12 cellular contexts compared by ENCODE assay signal in genomic region chr3:187456268-187456667, GRCh38.
DNase-seq lines count a peak whose midpoint lies in the region; ATAC-seq, FAIRE-seq and TF ChIP-seq lines count a peak whose summit lies in the region.
"Had no signal": no experiment of that assay in that cellular context is flagged by ENCODE, and none has a peak within 500 bp of the region (broad histone marks: within the 10 kb centered on the region; RNA-seq: fewer than 3 reads in every experiment).

No MANE protein-coding gene starts in this region.

- no peak overlapping the region for H2BK120ac ChIP-seq in H1 (replicated peaks; ENCODE audit: low read depth, low read length)

- POLR2A ChIA-PET in H1 (lab: Charles Lee; ENCODE audit: partially characterized antibody) = interaction anchor here (0.6 to 1.2 kb wide), 2 partner anchors 9 to 619 kb away, joined by 3 to 4 read pairs; no protein-coding TSS in a partner anchor
- POLR2A ChIA-PET in activated CD8-positive, alpha-beta T cell treated with anti-CD3 and anti-CD28 coated beads for 36 hours (lab: Charles Lee) = no interaction called here

- H4K20me1 ChIP-seq in H1 (replicated peaks in 1 of 2; ENCODE audit: control insufficient read depth in 1 of 2, insufficient read depth in 2 of 2, low read length in 2 of 2) = no peaks in the 10 kb centered on the region

- H3K36me3 ChIP-seq in H1 (ENCODE audit: control insufficient read depth in 2 of 4, insufficient read depth in 4 of 4, low read length in 3 of 4) (no peaks in the 10 kb centered on the region; a peak in 1 of 8 replicates), tibial nerve (no peaks in the 10 kb centered on the region), brain microvascular endothelial cell (replicated peaks) (no peaks in the 10 kb centered on the region)

- H3K9ac ChIP-seq in H1 (replicated peaks in 1 of 4; ENCODE audit: extremely low read depth in 1 of 4, low read depth in 3 of 4, low read length in 3 of 4) = no peak overlapping the region

- intact Hi-C loops in left colon (cut with DNase I, micrococcal nuclease) = no loop called here
- intact Hi-C loops in activated CD8-positive, alpha-beta T cell treated with anti-CD3 and anti-CD28 coated beads for 36 hours (cut with micrococcal nuclease) = no loop called here

- H4K8ac ChIP-seq in H1 (ENCODE audit: extremely low read depth, insufficient read depth, low read length) = no peak overlapping the region

- H3K36me3 Mint-ChIP-seq in activated CD8-positive, alpha-beta T cell treated with anti-CD3 and anti-CD28 coated beads for 36 hours (ENCODE audit: low read depth) = no peaks in the 10 kb centered on the region

- no peak overlapping the region; the same call in 1 of the 2 replicates for H2AK5ac ChIP-seq in H1 (ENCODE audit: low read depth, low read length)

- no peak for ATAC-seq in left colon
- no peak for ATAC-seq in activated CD8-positive, alpha-beta T cell treated with anti-CD3 and anti-CD28 coated beads for 36 hours
- ATAC-seq: A549 had no signal

- H3K4ac ChIP-seq in H1 (replicated peaks; ENCODE audit: insufficient read length, low read depth, low read length) = no peak overlapping the region

- H3K79me1 ChIP-seq in H1 (ENCODE audit: low read depth, low read length) = no peaks in the 10 kb centered on the region

- CTCF ChIA-PET in H1 (lab: Charles Lee; ENCODE audit: partially characterized antibody) = interaction anchor here (0.9 to 1.6 kb wide), 3 partner anchors 11 to 135 kb away, joined by 3 to 4 read pairs (median 3); no protein-coding TSS in a partner anchor
- CTCF ChIA-PET in activated CD8-positive, alpha-beta T cell treated with anti-CD3 and anti-CD28 coated beads for 36 hours (lab: Charles Lee) = interaction anchor here (1.1 to 1.2 kb wide), 2 partner anchors 21 to 137 kb away, joined by 3 read pairs; no protein-coding TSS in a partner anchor

- H3K27me3 Mint-ChIP-seq in activated CD8-positive, alpha-beta T cell treated with anti-CD3 and anti-CD28 coated beads for 36 hours = peaks cover 14% of the 10 kb centered on the region

- H4K5ac ChIP-seq in H1 (ENCODE audit: insufficient read length, low read depth, low read length) = no peak overlapping the region

- no peaks in the 10 kb centered on the region for H3K4me1 Mint-ChIP-seq in activated CD8-positive, alpha-beta T cell treated with anti-CD3 and anti-CD28 coated beads for 36 hours (ENCODE audit: low read depth)

- peaks cover 0 to 2% (median 0%) of the 10 kb centered on the region in 4 experiments; a peak in 1 of 7 replicates for H3K4me1 ChIP-seq in H1 (replicated peaks in 1 of 4; ENCODE audit: control insufficient read depth in 3 of 4, insufficient read depth in 4 of 4, low read length in 3 of 4)
- H3K4me1 ChIP-seq in tibial nerve = no peaks in the 10 kb centered on the region
- H3K4me1 ChIP-seq: A549 had no signal

- no peak for TF ChIP-seq RAD21 in H1 (IDR thresholded peaks at IDR 0.05 in 1 of 2, conservative IDR thresholded peaks at IDR 0.05 in 1 of 2; ENCODE audit: low read depth in 2 of 2, low read length in 2 of 2)

- peak overlapping the region; percentile 42 for H4K91ac ChIP-seq in H1 (replicated peaks; ENCODE audit: insufficient read length, low read length)

- FAIRE-seq in H1 (lab: Jason Lieb, UNC) = no peak
- FAIRE-seq: A549 had no signal

- no peaks in the 10 kb centered on the region for H3K9me3 Mint-ChIP-seq in activated CD8-positive, alpha-beta T cell treated with anti-CD3 and anti-CD28 coated beads for 36 hours

- H3K9me3 ChIP-seq in H1 (ENCODE audit: insufficient read depth in 2 of 2, low read depth in 1 of 2, low read length in 1 of 2) = no peaks in the 10 kb centered on the region
- no peaks in the 10 kb centered on the region for H3K9me3 ChIP-seq in tibial nerve
- H3K9me3 ChIP-seq: A549 had no signal

- no peaks in the 10 kb centered on the region; the same call in 1 of the 2 replicates for H3K23me2 ChIP-seq in H1 (ENCODE audit: low read depth, low read length)

- TF ChIP-seq EP300 in H1 (IDR thresholded peaks at IDR 0.05; ENCODE audit: borderline replicate concordance in 1 of 2, low read depth in 2 of 2, low read length in 2 of 2) (no peak), tibial nerve (IDR thresholded peaks at IDR 0.05) (peak in 1 of 2 donors; percentile 34)

- H3K4me3 ChIP-seq in H1 (ENCODE audit: extremely low read depth in 1 of 4, insufficient read depth in 2 of 4, low read depth in 3 of 4, low read length in 4 of 4) (no peak overlapping the region), tibial nerve (no peak overlapping the region), brain microvascular endothelial cell (ENCODE audit: low read depth, low read length) (no peak overlapping the region)
- H3K4me3 ChIP-seq: A549 had no signal

- no peak overlapping the region for H3K4me3 Mint-ChIP-seq in activated CD8-positive, alpha-beta T cell treated with anti-CD3 and anti-CD28 coated beads for 36 hours

- no peaks in the 10 kb centered on the region for H3K79me2 ChIP-seq in H1 (ENCODE audit: control insufficient read depth in 1 of 2, insufficient read depth in 2 of 2, low read length in 2 of 2)

- H2BK12ac ChIP-seq in H1 (ENCODE audit: low read depth, low read length) = peak overlapping the region; percentile 62; the same call in 1 of the 2 replicates

- no peak overlapping the region for H3K4me2 ChIP-seq in H1 (ENCODE audit: insufficient read depth in 1 of 2, low read depth in 2 of 2, low read length in 2 of 2)
- H3K4me2 ChIP-seq: A549 had no signal

- no peak overlapping the region for H3K18ac ChIP-seq in H1 (ENCODE audit: extremely low read depth, low read length)

- H3K14ac ChIP-seq in H1 (ENCODE audit: insufficient read length) = no peak overlapping the region

- in situ Hi-C loops in brain microvascular endothelial cell (cut with HindIII; ENCODE audit: low pct_ligation_motif_present, low sequenced_read_pairs) = no loop called here

- H2AFZ ChIP-seq in H1 (ENCODE audit: low read length) = no peak overlapping the region

- H3K23ac ChIP-seq in H1 (ENCODE audit: insufficient read length) = no peak overlapping the region

- H2BK5ac ChIP-seq in H1 (ENCODE audit: low read depth, low read length) = no peak overlapping the region

- H3K56ac ChIP-seq in H1 (replicated peaks; ENCODE audit: insufficient read length, low read depth, low read length) = no peak overlapping the region

- H3K27ac Mint-ChIP-seq in activated CD8-positive, alpha-beta T cell treated with anti-CD3 and anti-CD28 coated beads for 36 hours = no peak overlapping the region

- TF ChIP-seq POLR2A in H1 (IDR thresholded peaks at IDR 0.05; ENCODE audit: control extremely low read depth in 1 of 2, low read depth in 2 of 2, low read length in 2 of 2) (no peak), tibial nerve (IDR thresholded peaks at IDR 0.05) (no peak)

- H3K27me3 ChIP-seq in H1 (replicated peaks in 1 of 4; ENCODE audit: control insufficient read depth in 3 of 4, extremely low read depth in 1 of 4, insufficient read depth in 3 of 4, low read length in 3 of 4) (no peaks in the 10 kb centered on the region), tibial nerve (no peaks in the 10 kb centered on the region), brain microvascular endothelial cell (replicated peaks) (no peaks in the 10 kb centered on the region)

- H2BK15ac ChIP-seq in H1 (ENCODE audit: low read length) = no peak overlapping the region

- DNase-seq in NCI-H1436 (lab: John Stamatoyannopoulos, UW) (peak; percentile 21), NCI-H1436 treated with DMSO at 0.1 percent for 48 hours (lab: John Stamatoyannopoulos, UW) (no peak), H1 (ENCODE audit: low read depth in 1 of 2, low spot score in 2 of 2) (no peak), left colon (peak; percentile 7 to 40), tibial nerve (ENCODE audit: low spot score in 2 of 2) (peak; percentile 56 to 67), AG20443 (ENCODE audit: low spot score) (no peak), brain microvascular endothelial cell (no peak)
- DNase-seq in activated CD8-positive, alpha-beta T cell treated with anti-CD3 and anti-CD28 coated beads for 36 hours = no peak
- DNase-seq: Kasumi-1; NCI-H345; stimulated activated CD4-positive, alpha-beta T cell treated with anti-CD3 and anti-CD28 coated beads, Interleukin-4, amount 100 ng/mL, for 24 hours had no signal

- 95% methylated on average over 1 of the region's 1 CpG; no CpG with 5 or more reads in 1 of the 2 experiments for WGBS in H1 (ENCODE audit: extremely low coverage in 1 of 2, insufficient coverage in 1 of 2, insufficient read length in 1 of 2, insufficient replicate concordance in 2 of 2, low coverage in 1 of 2, low lambda C conversion rate in 2 of 2, missing lambda C conversion rate in 1 of 2), 2 experiments
- 6 to 8% methylated on average over 1 of the region's 1 CpG for WGBS in tibial nerve, 2 donors

- H3K27ac ChIP-seq in H1 (ENCODE audit: low read depth, low read length) (no peak overlapping the region), tibial nerve (no peak overlapping the region), brain microvascular endothelial cell (no peak overlapping the region)
- H3K27ac ChIP-seq: A549 had no signal

- peak overlapping the region; percentile 25; the same call in 1 of the 2 replicates for H2BK20ac ChIP-seq in H1 (ENCODE audit: low read length)

- no peak for TF ChIP-seq CTCF in H1 (IDR thresholded peaks at IDR 0.05; ENCODE audit: control extremely low read depth in 1 of 3, insufficient read depth in 1 of 3, low read depth in 1 of 3, low read length in 3 of 3)
- TF ChIP-seq CTCF in tibial nerve (IDR thresholded peaks at IDR 0.05) = no peak
- TF ChIP-seq CTCF in activated CD8-positive, alpha-beta T cell treated with anti-CD3 and anti-CD28 coated beads for 36 hours (IDR thresholded peaks at IDR 0.05) = no peak
- TF ChIP-seq CTCF in brain microvascular endothelial cell (IDR thresholded peaks at IDR 0.05; ENCODE audit: low read depth, low read length, missing control alignments) = no peak

TF ChIP-seq in H1, 55 proteins besides CTCF, POLR2A, EP300 and RAD21:
- TF ChIP-seq KDM5A (IDR thresholded peaks at IDR 0.05; ENCODE audit: low read length) (no peak), RNF2 (IDR thresholded peaks at IDR 0.05; ENCODE audit: borderline replicate concordance, low read depth, low read length, missing control alignments, poor library complexity, severe bottlenecking) (no peak)
TF ChIP-seq in H1: peak in this region for 0.

Comparison
In these comparisons a context has a peak if more than half of its experiments do, and no peak if none do; other contexts are left out.
1. DNase-seq: peak in NCI-H1436 (single experiment), left colon (2 of 2) and tibial nerve (2 of 2); none in NCI-H1436 treated with DMSO at 0.1 percent for 48 hours (single experiment), H1 (0 of 2), AG20443 (single experiment), activated CD8-positive, alpha-beta T cell treated with anti-CD3 and anti-CD28 coated beads for 36 hours (single experiment) and brain microvascular endothelial cell (single experiment).